Comparison of ENCODE assay signal across 11 cellular contexts in genomic region chr22:22935056-22935545, GRCh38. TPM values are rescaled to one million over a fixed set of nuclear protein-coding genes. Genes with fewer than 3 reads are reported as not detected.
A peak's percentile ranks its signal among the peaks of the same experiment; 100 is the strongest.
DNase-seq lines count a peak whose midpoint lies in the region; ATAC-seq, FAIRE-seq and TF ChIP-seq lines count a peak whose summit lies in the region.
"Had no signal": no experiment of that assay in that cellular context is flagged by ENCODE, and none has a peak within 500 bp of the region (broad histone marks: within the 10 kb centered on the region; RNA-seq: fewer than 3 reads in every experiment).

No MANE protein-coding gene starts in this region.

- FAIRE-seq in GM12878 (lab: Jason Lieb, UNC) = no peak

- no peak for TF ChIP-seq EP300 in GM12878 (IDR thresholded peaks at IDR 0.05; ENCODE audit: borderline replicate concordance in 1 of 2, control insufficient read depth in 1 of 2, low read depth in 2 of 2, low read length in 2 of 2)

- peak overlapping the region; percentile 99 for H3K27ac ChIP-seq in GM12878 (ENCODE audit: control insufficient read depth, insufficient read depth)
- H3K27ac ChIP-seq: neutrophil had no signal

- intact Hi-C loops in GM12878 (cut with micrococcal nuclease; ENCODE audit: unreplicated experiment) = loop anchor here (1.0 kb wide), 2 partner anchors 33 to 79 kb away; no protein-coding TSS in a partner anchor
- intact Hi-C loops in sciatic nerve (cut with DNase I) = no loop called here

- WGBS in GM12878 (ENCODE audit: insufficient coverage, insufficient replicate concordance, low lambda C conversion rate, missing lambda C conversion rate) = 10% methylated on average over 3 of the region's 3 CpGs

- H4K20me1 ChIP-seq in GM12878 (ENCODE audit: control insufficient read depth, insufficient read depth) = no peaks in the 10 kb centered on the region

- no peak overlapping the region for H2AFZ ChIP-seq in GM12878 (ENCODE audit: control insufficient read depth, low read depth, low read length)

- peak overlapping the region; percentile 51 for H3K4me2 ChIP-seq in GM12878 (ENCODE audit: control insufficient read depth, insufficient read depth)

- TF ChIP-seq CTCF in GM12878 (IDR thresholded peaks at IDR 0.05 in 2 of 3, conservative IDR thresholded peaks at IDR 0.05 in 1 of 3; ENCODE audit: control insufficient read depth in 2 of 3, extremely low read depth in 1 of 3, insufficient read depth in 1 of 3, low read depth in 3 of 3, low read length in 3 of 3) = no peak

- RAD21 ChIA-PET in GM12878 (lab: Charles Lee; ENCODE audit: unreplicated experiment) = interaction anchor here (0.7 to 16.2 kb wide), 30 partner anchors 10 to 904 kb away, joined by 3 to 255 read pairs (median 7); partner anchors contain the start of gene RAB36

- CTCF ChIA-PET in GM12878 (lab: Yijun Ruan, JAX) = interaction anchor here (0.6 to 21.7 kb wide), 24 partner anchors 7 to 905 kb away, joined by 3 to 551 read pairs (median 7); no protein-coding TSS in a partner anchor

- POLR2A ChIA-PET in GM12878 (lab: Charles Lee) = interaction anchor here (0.7 to 10.1 kb wide), 17 partner anchors 10 to 891 kb away, joined by 3 to 153 read pairs (median 4); partner anchors contain the start of gene RAB36

- SMC1A ChIA-PET in GM12878 (lab: Charles Lee; ENCODE audit: uncharacterized antibody, unreplicated experiment) = interaction anchor here (0.7 to 15.9 kb wide), 29 partner anchors 10 to 892 kb away, joined by 3 to 154 read pairs (median 4); no protein-coding TSS in a partner anchor

- TF ChIP-seq RAD21 in GM12878 (IDR thresholded peaks at IDR 0.05; ENCODE audit: insufficient read depth, low read depth, low read length) = no peak

- peaks cover 92% of the 10 kb centered on the region for H3K4me1 ChIP-seq in GM12878 (ENCODE audit: control insufficient read depth, insufficient read depth, low read length)

- in situ Hi-C loops in GM12878 (cut with MboI) = no loop called here

- BruUV-seq in GM12878 (replicated peaks; lab: Mats Ljungman, UMichigan) = TSS peak; percentile 78

- no peaks in the 10 kb centered on the region for H3K36me3 ChIP-seq in GM12878 (ENCODE audit: control insufficient read depth in 2 of 2, insufficient read depth in 2 of 2, low read length in 1 of 2)
- H3K36me3 ChIP-seq: neutrophil had no signal

- no peaks in the 10 kb centered on the region; the same call in 2 of the 3 replicates for H3K9me3 ChIP-seq in GM12878 (replicated peaks; ENCODE audit: control insufficient read depth, insufficient read depth, low read length)
- H3K9me3 ChIP-seq: neutrophil had no signal

- ATAC-seq in GM18517 (IDR thresholded peaks at IDR 0.05; ENCODE audit: unreplicated experiment) (peak; percentile 13), GM21447 (IDR thresholded peaks at IDR 0.05; ENCODE audit: unreplicated experiment) (peak; percentile 14), HG03103 (IDR thresholded peaks at IDR 0.05; ENCODE audit: low read depth, unreplicated experiment) (peak; percentile 27), GM12878 (peak; percentile 46), sciatic nerve (no peak)

- DNase-seq in GM12878 (ENCODE audit: low read depth, low spot score) = no peak
- DNase-seq in NCI-H2029 (lab: John Stamatoyannopoulos, UW) = no peak
- no peak for DNase-seq in sciatic nerve (ENCODE audit: low spot score)
- no peak for DNase-seq in HCEC 1CT
- DNase-seq in SW 1271 (lab: John Stamatoyannopoulos, UW) = no peak
- DNase-seq: Kasumi-1; stimulated activated CD4-positive, alpha-beta T cell treated with anti-CD3 and anti-CD28 coated beads, Interleukin-4, amount 100 ng/mL, for 24 hours had no signal

- no peaks in the 10 kb centered on the region for H3K27me3 ChIP-seq in GM12878 (replicated peaks in 1 of 2; ENCODE audit: control insufficient read depth in 2 of 2, insufficient read depth in 2 of 2, low read length in 1 of 2)

- H3K4me3 ChIP-seq in GM12878 = 0 out of 2 replicates have a peak overlapping the region, but pooled peaks have one; percentile 9

- H3K79me2 ChIP-seq in GM12878 (ENCODE audit: control insufficient read depth, insufficient read depth, low read length) = peaks cover 50% of the 10 kb centered on the region

- H3K9ac ChIP-seq in GM12878 (ENCODE audit: control insufficient read depth, insufficient read depth, low read length) = peak overlapping the region; percentile 74

- no peak; the same call in 1 of the 2 replicates for TF ChIP-seq POLR2A in GM12878 (IDR thresholded peaks at IDR 0.05; ENCODE audit: low read depth, low read length)

TF ChIP-seq in GM12878, 131 proteins besides CTCF, POLR2A, EP300 and RAD21 (continues in another document):
- TF ChIP-seq MYB (IDR thresholded peaks at IDR 0.05; ENCODE audit: borderline replicate concordance, low read depth, low read length) (no peak), TCF7 (IDR thresholded peaks at IDR 0.05; ENCODE audit: borderline replicate concordance) (no peak), ZNF687 (IDR thresholded peaks at IDR 0.05) (peak; percentile 87), RELB (IDR thresholded peaks at IDR 0.05; ENCODE audit: low read depth) (no peak), ZNF217 (IDR thresholded peaks at IDR 0.05) (0 out of 2 replicates have a peak, but pooled peaks have one; percentile 3), SMAD5 (IDR thresholded peaks at IDR 0.05; ENCODE audit: low read depth) (no peak), SMARCA5 (IDR thresholded peaks at IDR 0.05) (peak; percentile 68; the same call in 1 of the 2 replicates)

RNA-seq across cellular contexts. Expression of gene IGLL5, which starts 47.5 kb away (rescaled TPM):
- not detected in 2 replicates for total RNA-seq in GM12878 (2013; cell fraction: nucleolus; rRNA removed)
- total RNA-seq in GM12878 (2014; rRNA removed) (not detected in 2 replicates), GM12878 (2014; rRNA removed; fragmentation: Illumina TruSeq; extraction: Trizol) (not detected in 2 replicates), GM12878 (2021) (not detected in 2 replicates), sciatic nerve (0.62 TPM)
- not detected for polyA plus RNA-seq in GM12878 (2011; ENCODE audit: low read depth)
- polyA plus RNA-seq in GM12878 (2011; rRNA removed) (not detected in 2 replicates), GM12878 (2014; fragmentation: Illumina TruSeq; extraction: Trizol) (not detected in 2 replicates), GM12878 (2014; fragmentation: Nextera tagmentation; extraction: Ambion mirVana) (not detected), GM12878 (2014; rRNA removed) (not detected in 2 replicates), GM12878 (2016; fragmentation: Nextera tagmentation; extraction: Ambion mirVana) (not detected)
- polyA plus RNA-seq in GM12878 (2011; cell fraction: cytosol; rRNA removed) = not detected in 2 replicates
- not detected in 2 replicates for polyA plus RNA-seq in GM12878 (2011; cell fraction: nucleus; rRNA removed)
- polyA plus RNA-seq in GM12878 (2012) = 0.39 and 0.48 TPM in 2 replicates
- polyA minus RNA-seq in GM12878 (2011; rRNA and poly(A)+ RNA removed) = not detected in 2 replicates
- not detected in 2 replicates for polyA minus RNA-seq in GM12878 (2011; cell fraction: cytosol; rRNA and poly(A)+ RNA removed)
- not detected in 2 replicates for polyA minus RNA-seq in GM12878 (2011; cell fraction: nucleus; rRNA and poly(A)+ RNA removed)
